In the genomic region with DNA sequence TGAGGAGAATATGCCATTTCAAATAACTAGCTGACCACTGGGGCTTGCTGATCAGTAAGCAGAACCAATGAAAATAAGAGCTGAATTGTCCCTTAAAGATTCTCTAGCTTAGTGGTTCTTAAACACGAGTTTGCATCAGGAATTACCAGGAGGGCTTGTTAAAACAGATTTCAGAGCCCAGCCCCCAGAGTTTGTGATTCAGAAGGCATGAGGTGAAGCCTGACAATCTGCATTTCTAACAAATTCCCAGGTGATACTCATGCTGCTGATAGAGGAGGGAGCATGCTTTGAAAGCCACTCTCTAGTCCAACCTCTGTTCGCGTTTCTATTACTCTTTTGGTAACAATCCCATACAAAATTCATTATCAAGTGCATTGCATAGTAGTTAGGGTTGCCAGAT, we compare ENCODE assay signal across 22 cellular contexts. TPM values are rescaled to one million over a fixed set of nuclear protein-coding genes. Genes with fewer than 3 reads are reported as not detected.
DNase-seq lines count a peak whose midpoint lies in the region; ATAC-seq, FAIRE-seq and TF ChIP-seq lines count a peak whose summit lies in the region.
"Had no signal": no experiment of that assay in that cellular context is flagged by ENCODE, and none has a peak within 500 bp of the region (broad histone marks: within the 10 kb centered on the region; RNA-seq: fewer than 3 reads in every experiment).

No MANE protein-coding gene starts in this region.

- H3K4me1 ChIP-seq in astrocyte (ENCODE audit: insufficient read depth, low read length), result no peaks in the 10 kb centered on the region
- H3K4me1 ChIP-seq in iPS-15b (ENCODE audit: control insufficient read depth, insufficient read depth, low read length), result peaks cover 22% of the 10 kb centered on the region
- H3K4me1 ChIP-seq in trophoblast cell (ENCODE audit: control insufficient read depth in 1 of 2, insufficient read depth in 2 of 2, low read length in 2 of 2), result no peaks in the 10 kb centered on the region
- H3K4me1 ChIP-seq: A549, Caco-2 had no signal

- H3K4me3 ChIP-seq in astrocyte (ENCODE audit: insufficient read depth, low read depth, low read length) (no peak overlapping the region), iPS-15b (ENCODE audit: low read depth, low read length) (peak overlapping the region; percentile 11), trophoblast cell (ENCODE audit: low read depth, low read length) (no peak overlapping the region)
- H3K4me3 ChIP-seq: A549 had no signal

- ATAC-seq in HG03378 (IDR thresholded peaks at IDR 0.05; ENCODE audit: unreplicated experiment), result no peak
- ATAC-seq in HG02970 (IDR thresholded peaks at IDR 0.05; ENCODE audit: low FRiP score, unreplicated experiment), result no peak
- ATAC-seq in activated T-cell treated with anti-CD3 and anti-CD28 coated beads, Interleukin-2, amount 50 U/mL, for 72 hours (replicated peaks in 1 of 2), result no peak
- ATAC-seq: A549 had no signal

- H4K91ac ChIP-seq in trophoblast cell (ENCODE audit: low read depth, low read length), result no peak overlapping the region

- no peak overlapping the region for H3K18ac ChIP-seq in trophoblast cell (ENCODE audit: low read length)

- H3K23ac ChIP-seq in trophoblast cell (ENCODE audit: low read length), result no peak overlapping the region

- H3K4me1 Mint-ChIP-seq in astrocyte (ENCODE audit: low read depth, unreplicated experiment), result no peaks in the 10 kb centered on the region
- no peaks in the 10 kb centered on the region for H3K4me1 Mint-ChIP-seq in activated T-cell treated with anti-CD3 and anti-CD28 coated beads, Interleukin-2, amount 50 U/mL, for 72 hours (ENCODE audit: low read depth)

- no CpG with 5 or more reads among the region's 3 CpGs for WGBS in trophoblast cell (ENCODE audit: extremely low coverage, insufficient coverage, insufficient read length)

- no peak overlapping the region for H4K8ac ChIP-seq in trophoblast cell (ENCODE audit: low read depth, low read length)

- FAIRE-seq in astrocyte (lab: Jason Lieb, UNC), result peak; percentile 73
- FAIRE-seq: A549, D721Med, G401.6, GM12891, GM19239 had no signal

- no peaks in the 10 kb centered on the region for H3K27me3 Mint-ChIP-seq in astrocyte (ENCODE audit: low read depth, unreplicated experiment)
- H3K27me3 Mint-ChIP-seq in activated T-cell treated with anti-CD3 and anti-CD28 coated beads, Interleukin-2, amount 50 U/mL, for 72 hours (ENCODE audit: low read depth), result peaks cover 28% of the 10 kb centered on the region
- H3K27me3 Mint-ChIP-seq: CD4-positive, alpha-beta T cell had no signal

- H3K27ac ChIP-seq in astrocyte (ENCODE audit: low read depth, low read length), result no peak overlapping the region
- no peak overlapping the region for H3K27ac ChIP-seq in trophoblast cell (ENCODE audit: low read depth, low read length)
- H3K27ac ChIP-seq: 22Rv1, A549, C4-2B had no signal

- H2BK5ac ChIP-seq in trophoblast cell (ENCODE audit: low read depth, low read length, poor library complexity), result no peak overlapping the region

- H3K4me2 ChIP-seq in astrocyte (ENCODE audit: low read length) (no peak overlapping the region), trophoblast cell (ENCODE audit: low read length) (no peak overlapping the region)
- H3K4me2 ChIP-seq: A549 had no signal

- no peak overlapping the region for H2BK12ac ChIP-seq in trophoblast cell (ENCODE audit: low read length)

- H2AK5ac ChIP-seq in trophoblast cell (ENCODE audit: low read length), result no peak overlapping the region

- no peaks in the 10 kb centered on the region for H3K36me3 Mint-ChIP-seq in astrocyte (ENCODE audit: low read depth, unreplicated experiment)
- no peaks in the 10 kb centered on the region for H3K36me3 Mint-ChIP-seq in activated T-cell treated with anti-CD3 and anti-CD28 coated beads, Interleukin-2, amount 50 U/mL, for 72 hours (ENCODE audit: insufficient read depth in 2 of 2)

- H4K12ac ChIP-seq in trophoblast cell (ENCODE audit: low read depth, low read length), result no peak overlapping the region

- no peak overlapping the region for H3K27ac Mint-ChIP-seq in astrocyte (ENCODE audit: unreplicated experiment)
- H3K27ac Mint-ChIP-seq in activated T-cell treated with anti-CD3 and anti-CD28 coated beads, Interleukin-2, amount 50 U/mL, for 72 hours, result no peak overlapping the region
- H3K27ac Mint-ChIP-seq: CD4-positive, alpha-beta T cell had no signal

- H3K27me3 ChIP-seq in astrocyte (ENCODE audit: insufficient read depth, low read length), result no peaks in the 10 kb centered on the region
- H3K27me3 ChIP-seq in iPS-15b (ENCODE audit: control insufficient read depth, insufficient read depth, low read length), result no peaks in the 10 kb centered on the region
- no peaks in the 10 kb centered on the region for H3K27me3 ChIP-seq in trophoblast cell (ENCODE audit: insufficient read depth, low read length)

- DNase-seq in NCI-H1092 treated with DMSO at 0.1 percent for 48 hours (lab: John Stamatoyannopoulos, UW) (peak; percentile 66), NCI-H1092 (lab: John Stamatoyannopoulos, UW) (no peak), astrocyte (ENCODE audit: low read depth) (no peak), trophoblast cell (peak; percentile 71 to 79)
- no peak for DNase-seq in activated T-cell treated with anti-CD3 and anti-CD28 coated beads, Interleukin-2, amount 50 U/mL, for 72 hours
- DNase-seq: AML-193; CD4-positive, alpha-beta T cell; HCEC 1CT; IMR-90 had no signal

- H3K9ac ChIP-seq in astrocyte (ENCODE audit: low read length) (no peak overlapping the region), iPS-15b (ENCODE audit: low read depth, low read length) (no peak overlapping the region), trophoblast cell (ENCODE audit: low read length) (no peak overlapping the region)

- H3K9me3 ChIP-seq in astrocyte (ENCODE audit: insufficient read depth, low read depth, low read length) (no peaks in the 10 kb centered on the region), iPS-15b (ENCODE audit: control insufficient read depth, insufficient read depth, low read length) (no peaks in the 10 kb centered on the region), trophoblast cell (ENCODE audit: insufficient read depth, low read depth, low read length) (no peaks in the 10 kb centered on the region)
- H3K9me3 ChIP-seq: A549, Caco-2 had no signal

- H3K79me2 ChIP-seq in astrocyte (ENCODE audit: insufficient read depth, low read length) (no peaks in the 10 kb centered on the region), trophoblast cell (ENCODE audit: control insufficient read depth, insufficient read depth, low read length, poor library complexity) (no peaks in the 10 kb centered on the region)

- no peaks in the 10 kb centered on the region for H4K20me1 ChIP-seq in astrocyte (ENCODE audit: insufficient read depth, low read length)

- H3K14ac ChIP-seq in trophoblast cell (ENCODE audit: low read length), result no peak overlapping the region

- H2AFZ ChIP-seq in astrocyte (ENCODE audit: low read depth, low read length) (no peak overlapping the region), trophoblast cell (ENCODE audit: insufficient read depth, low read length, poor library complexity) (no peak overlapping the region)

- H3K4ac ChIP-seq in trophoblast cell (ENCODE audit: low read depth, low read length), result no peak overlapping the region

- H3K36me3 ChIP-seq in astrocyte (ENCODE audit: insufficient read depth, low read length) (no peaks in the 10 kb centered on the region), iPS-15b (ENCODE audit: control insufficient read depth, insufficient read depth, low read length) (no peaks in the 10 kb centered on the region), trophoblast cell (ENCODE audit: control insufficient read depth in 1 of 2, insufficient read depth in 2 of 2, low read length in 2 of 2) (no peaks in the 10 kb centered on the region)

- H3K79me1 ChIP-seq in trophoblast cell (ENCODE audit: low read length), result no peaks in the 10 kb centered on the region

- H2BK120ac ChIP-seq in trophoblast cell (ENCODE audit: insufficient read depth, low read length, poor library complexity), result no peak overlapping the region

- no peak overlapping the region for H3K4me3 Mint-ChIP-seq in astrocyte (ENCODE audit: unreplicated experiment)
- no peak overlapping the region for H3K4me3 Mint-ChIP-seq in activated T-cell treated with anti-CD3 and anti-CD28 coated beads, Interleukin-2, amount 50 U/mL, for 72 hours
- H3K4me3 Mint-ChIP-seq: CD4-positive, alpha-beta T cell had no signal

- H3K9me3 Mint-ChIP-seq in astrocyte (ENCODE audit: unreplicated experiment), result no peaks in the 10 kb centered on the region
- peaks cover 0 to 2% of the 10 kb centered on the region in 2 donors for H3K9me3 Mint-ChIP-seq in activated T-cell treated with anti-CD3 and anti-CD28 coated beads, Interleukin-2, amount 50 U/mL, for 72 hours
- H3K9me3 Mint-ChIP-seq: CD4-positive, alpha-beta T cell had no signal

- no peak for TF ChIP-seq CTCF in astrocyte (IDR thresholded peaks at IDR 0.05; ENCODE audit: insufficient read depth, low read depth, low read length)

RNA-seq across cellular contexts. Expression of gene DCX, which starts 35.5 kb away (rescaled TPM):
- 0.53 and 2.4 TPM in 2 replicates for total RNA-seq in astrocyte
- polyA plus RNA-seq in trophoblast cell (2013), result 0.29 and 0.31 TPM in 2 replicates
- not detected for total RNA-seq in activated T-cell treated with anti-CD3 and anti-CD28 coated beads, Interleukin-2, amount 50 U/mL, for 72 hours
- total RNA-seq: Caco-2; CD4-positive, alpha-beta T cell; HT-29; IMR-90 had no signal
- polyA plus RNA-seq: A549, BJ, IMR-90 had no signal

Comparison
In these comparisons a context has a peak if more than half of its experiments do, and no peak if none do; other contexts are left out.
1. DNase-seq: peak in NCI-H1092 treated with DMSO at 0.1 percent for 48 hours (single experiment) and trophoblast cell (2 of 2); none in NCI-H1092 (single experiment), astrocyte (single experiment) and activated T-cell treated with anti-CD3 and anti-CD28 coated beads, Interleukin-2, amount 50 U/mL, for 72 hours (0 of 2).